16 cellular contexts compared by ENCODE assay signal in genomic region chr10:191703-192518, GRCh38. TPM values are rescaled to one million over a fixed set of nuclear protein-coding genes. Genes with fewer than 3 reads are reported as not detected.
DNase-seq lines count a peak whose midpoint lies in the region; ATAC-seq and TF ChIP-seq lines count a peak whose summit lies in the region.
"Had no signal": no experiment of that assay in that cellular context is flagged by ENCODE, and none has a peak within 500 bp of the region (broad histone marks: within the 10 kb centered on the region; RNA-seq: fewer than 3 reads in every experiment).

No MANE protein-coding gene starts in this region.

- BruUV-seq in IMR-90 (replicated peaks; lab: Mats Ljungman, UMichigan) = no TSS peak

- H3K56ac ChIP-seq in IMR-90 (ENCODE audit: extremely low read depth, insufficient read depth, low read length) = no peak overlapping the region

- H4K5ac ChIP-seq in IMR-90 (ENCODE audit: low read depth, low read length) = no peak overlapping the region

- WGBS in IMR-90 (ENCODE audit: extremely low coverage in 2 of 2, insufficient read length in 1 of 2), 2 experiments = no CpG with 5 or more reads among the region's 9 CpGs

- no peak for TF ChIP-seq RAD21 in IMR-90 (IDR thresholded peaks at IDR 0.05; ENCODE audit: low read length)

- H2BK20ac ChIP-seq in IMR-90 (ENCODE audit: low read depth, low read length) = no peak overlapping the region

- H2AK5ac ChIP-seq in IMR-90 (ENCODE audit: low read depth, low read length) = no peak overlapping the region

- H3K4ac ChIP-seq in IMR-90 (ENCODE audit: low read depth, low read length) = no peak overlapping the region

- DNase-seq in AG10803 (ENCODE audit: low read depth) (peak; percentile 63), IMR-90 (peak; percentile 75), astrocyte of the spinal cord (ENCODE audit: low read depth, low spot score) (peak; percentile 59), left kidney (ENCODE audit: low read depth, low spot score) (peak; percentile 7), lower lobe of right lung (no peak), SIG-M5 treated with dmso at 0.1 percent for 504 hours (lab: John Stamatoyannopoulos, UW; ENCODE audit: unreplicated experiment) (no peak), neural progenitor cell (ENCODE audit: low spot score) (no peak)
- DNase-seq in activated CD8-positive, alpha-beta memory T cell treated with anti-CD3 and anti-CD28 coated beads, Interleukin-2, amount 10 ng/mL, durations not matched to agents 7 days and 5 days = no peak
- DNase-seq: activated B cell treated with CpG ODN at 0.5 μM for 24 hours; anterior cingulate cortex; CD4-positive, CD25-positive, alpha-beta regulatory T cell; NCI-H1048; NCI-H524 treated with DMSO at 0.1 percent for 48 hours; SK-N-SH had no signal

- peak; percentile 80 for ATAC-seq in IMR-90 (ENCODE audit: low read depth)
- ATAC-seq in lower lobe of right lung = no peak
- no peak for ATAC-seq in activated CD8-positive, alpha-beta memory T cell treated with anti-CD3 and anti-CD28 coated beads, Interleukin-2, amount 10 ng/mL, durations not matched to agents 7 days and 5 days

- TF ChIP-seq POLR2A in IMR-90 (IDR thresholded peaks at IDR 0.05; ENCODE audit: low read depth, low read length) = no peak

- no peak overlapping the region for H3K4me3 Mint-ChIP-seq in activated CD8-positive, alpha-beta memory T cell treated with anti-CD3 and anti-CD28 coated beads, Interleukin-2, amount 10 ng/mL, durations not matched to agents 7 days and 5 days
- H3K4me3 Mint-ChIP-seq in neural progenitor cell = no peak overlapping the region
- H3K4me3 Mint-ChIP-seq: activated B cell treated with CpG ODN at 0.5 μM for 24 hours; CD4-positive, CD25-positive, alpha-beta regulatory T cell had no signal

- no peak overlapping the region for H3K27ac Mint-ChIP-seq in activated CD8-positive, alpha-beta memory T cell treated with anti-CD3 and anti-CD28 coated beads, Interleukin-2, amount 10 ng/mL, durations not matched to agents 7 days and 5 days
- H3K27ac Mint-ChIP-seq in neural progenitor cell = no peak overlapping the region
- H3K27ac Mint-ChIP-seq: activated B cell treated with CpG ODN at 0.5 μM for 24 hours had no signal

- no peak overlapping the region for H3K14ac ChIP-seq in IMR-90 (replicated peaks; ENCODE audit: low read depth, low read length)

- no peaks in the 10 kb centered on the region for H3K79me2 ChIP-seq in neural progenitor cell (ENCODE audit: low read depth)

- no peaks in the 10 kb centered on the region for H3F3A ChIP-seq in neural progenitor cell (ENCODE audit: low read depth)

- H3K4me2 ChIP-seq in IMR-90 (ENCODE audit: low read depth, low read length) (peak overlapping the region; percentile 45; the same call in 1 of the 2 replicates), neural progenitor cell (no peak overlapping the region)
- H3K4me2 ChIP-seq: SK-N-SH had no signal

- H2BK5ac ChIP-seq in IMR-90 (ENCODE audit: low read depth, low read length, poor library complexity, severe bottlenecking) = peak overlapping the region; percentile 7

- in situ Hi-C loops in IMR-90 (cut with MboI; ENCODE audit: low sequenced_read_pairs) (no loop called here), astrocyte of the spinal cord (cut with HindIII; ENCODE audit: low sequenced_read_pairs) (no loop called here)

- H2AFZ ChIP-seq in IMR-90 (replicated peaks; ENCODE audit: low read length, poor library complexity) (no peak overlapping the region), neural progenitor cell (replicated peaks) (no peak overlapping the region)

- H3K4me1 ChIP-seq in IMR-90 (ENCODE audit: control insufficient read depth, insufficient read depth, low read length) (peaks cover 6% of the 10 kb centered on the region), lower lobe of right lung (peaks cover 4% of the 10 kb centered on the region), neural progenitor cell (no peaks in the 10 kb centered on the region)
- H3K4me1 ChIP-seq: suprapubic skin had no signal

- CTCF ChIA-PET in IMR-90 (lab: Yijun Ruan, JAX) = no interaction called here
- CTCF ChIA-PET in activated CD8-positive, alpha-beta memory T cell treated with anti-CD3 and anti-CD28 coated beads, Interleukin-2, amount 10 ng/mL, durations not matched to agents 7 days and 5 days (lab: Charles Lee) = interaction anchor here (0.9 to 1.3 kb wide), 2 partner anchors 8 to 42 kb away, joined by 3 to 4 read pairs; no protein-coding TSS in a partner anchor

- no peaks in the 10 kb centered on the region for H3K27me3 Mint-ChIP-seq in activated CD8-positive, alpha-beta memory T cell treated with anti-CD3 and anti-CD28 coated beads, Interleukin-2, amount 10 ng/mL, durations not matched to agents 7 days and 5 days
- H3K27me3 Mint-ChIP-seq in neural progenitor cell (ENCODE audit: insufficient read depth, low read depth) = no peaks in the 10 kb centered on the region
- H3K27me3 Mint-ChIP-seq: activated B cell treated with CpG ODN at 0.5 μM for 24 hours; CD4-positive, CD25-positive, alpha-beta regulatory T cell had no signal

- H3K9me3 ChIP-seq in IMR-90 (ENCODE audit: control insufficient read depth, insufficient read depth, low read length) (no peaks in the 10 kb centered on the region), lower lobe of right lung (no peaks in the 10 kb centered on the region), neural progenitor cell (ENCODE audit: low read depth) (no peaks in the 10 kb centered on the region)
- H3K9me3 ChIP-seq: SK-N-SH, suprapubic skin had no signal

- H4K91ac ChIP-seq in IMR-90 (ENCODE audit: insufficient read depth, low read depth, low read length) = no peak overlapping the region

- intact Hi-C loops in IMR-90 (cut with micrococcal nuclease) = no loop called here
- intact Hi-C loops in lower lobe of right lung (cut with DNase I) = no loop called here

- H3K36me3 ChIP-seq in IMR-90 (ENCODE audit: control insufficient read depth, insufficient read depth, low read length) (peaks cover 2% of the 10 kb centered on the region), lower lobe of right lung (peaks cover 7% of the 10 kb centered on the region), neural progenitor cell (peaks cover 3% of the 10 kb centered on the region)
- H3K36me3 ChIP-seq: suprapubic skin had no signal

- peaks cover 24% of the 10 kb centered on the region for H3K36me3 Mint-ChIP-seq in activated CD8-positive, alpha-beta memory T cell treated with anti-CD3 and anti-CD28 coated beads, Interleukin-2, amount 10 ng/mL, durations not matched to agents 7 days and 5 days
- peaks cover 17% of the 10 kb centered on the region for H3K36me3 Mint-ChIP-seq in neural progenitor cell

- H3K79me1 ChIP-seq in IMR-90 (ENCODE audit: low read depth in 1 of 2, low read length in 2 of 2) = peaks cover 30 to 65% of the 10 kb centered on the region in 2 experiments

- no peaks in the 10 kb centered on the region for H3K4me1 Mint-ChIP-seq in activated CD8-positive, alpha-beta memory T cell treated with anti-CD3 and anti-CD28 coated beads, Interleukin-2, amount 10 ng/mL, durations not matched to agents 7 days and 5 days
- H3K4me1 Mint-ChIP-seq in neural progenitor cell = no peaks in the 10 kb centered on the region

- no peak overlapping the region for H3K4me3 ChIP-seq in AG10803 (ENCODE audit: low read length)
- H3K4me3 ChIP-seq in IMR-90 (ENCODE audit: insufficient read depth, low read depth, low read length) = no peak overlapping the region
- H3K4me3 ChIP-seq in astrocyte of the spinal cord (ENCODE audit: low read depth, low read length) = no peak overlapping the region
- H3K4me3 ChIP-seq in lower lobe of right lung = no peak overlapping the region
- no peak overlapping the region for H3K4me3 ChIP-seq in neural progenitor cell
- H3K4me3 ChIP-seq: skin epidermis, suprapubic skin had no signal

- no peaks in the 10 kb centered on the region for H3K27me3 ChIP-seq in IMR-90 (ENCODE audit: control insufficient read depth, insufficient read depth, low read length)
- no peaks in the 10 kb centered on the region for H3K27me3 ChIP-seq in lower lobe of right lung (ENCODE audit: low read depth)
- H3K27me3 ChIP-seq in neural progenitor cell = no peaks in the 10 kb centered on the region
- H3K27me3 ChIP-seq: suprapubic skin had no signal

- POLR2A ChIA-PET in IMR-90 (lab: Charles Lee; ENCODE audit: unreplicated experiment) = no interaction called here

- H3K9ac ChIP-seq in IMR-90 (ENCODE audit: low read depth, low read length) = no peak overlapping the region
- no peak overlapping the region for H3K9ac ChIP-seq in neural progenitor cell
- H3K9ac ChIP-seq: SK-N-SH had no signal

- no peak overlapping the region for H4K8ac ChIP-seq in IMR-90 (ENCODE audit: low read depth in 2 of 2, low read length in 2 of 2)

- H2BK15ac ChIP-seq in IMR-90 (ENCODE audit: low read depth, low read length) = no peak overlapping the region

- H3K23ac ChIP-seq in IMR-90 (ENCODE audit: low read depth, low read length) = no peak overlapping the region; the same call in 1 of the 2 replicates

- TF ChIP-seq CTCF in AG10803 (conservative IDR thresholded peaks at IDR 0.05; ENCODE audit: low read length) (no peak), IMR-90 (conservative IDR thresholded peaks at IDR 0.05; ENCODE audit: low read depth, low read length) (no peak), astrocyte of the spinal cord (IDR thresholded peaks at IDR 0.05; ENCODE audit: low read depth, low read length) (no peak), lower lobe of right lung (IDR thresholded peaks at IDR 0.05) (no peak), neural progenitor cell (IDR thresholded peaks at IDR 0.05) (no peak)

- H2BK120ac ChIP-seq in IMR-90 (ENCODE audit: low read depth, low read length) = no peak overlapping the region

- H3K18ac ChIP-seq in IMR-90 (ENCODE audit: low read depth, low read length) = no peak overlapping the region

- H3K9me3 Mint-ChIP-seq in activated CD8-positive, alpha-beta memory T cell treated with anti-CD3 and anti-CD28 coated beads, Interleukin-2, amount 10 ng/mL, durations not matched to agents 7 days and 5 days (ENCODE audit: low read depth) = no peaks in the 10 kb centered on the region
- no peaks in the 10 kb centered on the region for H3K9me3 Mint-ChIP-seq in neural progenitor cell
- H3K9me3 Mint-ChIP-seq: activated B cell treated with CpG ODN at 0.5 μM for 24 hours; CD4-positive, CD25-positive, alpha-beta regulatory T cell had no signal

- dilution Hi-C loops in IMR-90 (cut with HindIII; ENCODE audit: low sequenced_read_pairs, unreplicated experiment) = no loop called here

- H4K20me1 ChIP-seq in IMR-90 (ENCODE audit: insufficient read depth, low read length) (peaks cover 14% of the 10 kb centered on the region), neural progenitor cell (ENCODE audit: low read depth) (no peaks in the 10 kb centered on the region)

- H3K9me1 ChIP-seq in IMR-90 (ENCODE audit: insufficient read depth, low read length) = peaks cover 14% of the 10 kb centered on the region

- no peak overlapping the region for H2AK9ac ChIP-seq in IMR-90 (replicated peaks; ENCODE audit: low read depth, low read length, poor library complexity)

- H3K27ac ChIP-seq in IMR-90 (ENCODE audit: insufficient read depth, low read length) (no peak overlapping the region), lower lobe of right lung (no peak overlapping the region), neural progenitor cell (no peak overlapping the region)
- H3K27ac ChIP-seq: skin epidermis, suprapubic skin had no signal

RNA-seq across cellular contexts. Expression of gene ZMYND11, which starts 56.7 kb away (rescaled TPM):
- total RNA-seq in IMR-90 (2012; rRNA removed) (72.2 and 80.3 TPM in 2 replicates), lower lobe of right lung (68.9 TPM), neural progenitor cell (ENCODE audit: low replicate concordance) (46.9 and 59.5 TPM in 2 replicates)
- polyA plus RNA-seq in IMR-90 (2012; rRNA removed) = 32.5 and 39.5 TPM in 2 replicates
- polyA plus RNA-seq in IMR-90 (2012; cell fraction: cytosol; rRNA removed) = 5.0 and 5.7 TPM in 2 replicates
- polyA plus RNA-seq in IMR-90 (2012; cell fraction: nucleus; rRNA removed; ENCODE audit: low replicate concordance) = 7.9 and 61.8 TPM in 2 replicates
- total RNA-seq in activated CD8-positive, alpha-beta memory T cell treated with anti-CD3 and anti-CD28 coated beads, Interleukin-2, amount 10 ng/mL, durations not matched to agents 7 days and 5 days = 10 to 100 TPM; 31.8 to 37.6 TPM

Comparison
In these comparisons a context has a peak if more than half of its experiments do, and no peak if none do; other contexts are left out.
1. DNase-seq: peak in AG10803 (single experiment), IMR-90 (single experiment), astrocyte of the spinal cord (single experiment) and left kidney (single experiment); none in lower lobe of right lung (single experiment), activated CD8-positive, alpha-beta memory T cell treated with anti-CD3 and anti-CD28 coated beads, Interleukin-2, amount 10 ng/mL, durations not matched to agents 7 days and 5 days (single experiment), SIG-M5 treated with dmso at 0.1 percent for 504 hours (single experiment) and neural progenitor cell (single experiment).